1 cellular context compared by ENCODE assay signal in the genomic region with DNA sequence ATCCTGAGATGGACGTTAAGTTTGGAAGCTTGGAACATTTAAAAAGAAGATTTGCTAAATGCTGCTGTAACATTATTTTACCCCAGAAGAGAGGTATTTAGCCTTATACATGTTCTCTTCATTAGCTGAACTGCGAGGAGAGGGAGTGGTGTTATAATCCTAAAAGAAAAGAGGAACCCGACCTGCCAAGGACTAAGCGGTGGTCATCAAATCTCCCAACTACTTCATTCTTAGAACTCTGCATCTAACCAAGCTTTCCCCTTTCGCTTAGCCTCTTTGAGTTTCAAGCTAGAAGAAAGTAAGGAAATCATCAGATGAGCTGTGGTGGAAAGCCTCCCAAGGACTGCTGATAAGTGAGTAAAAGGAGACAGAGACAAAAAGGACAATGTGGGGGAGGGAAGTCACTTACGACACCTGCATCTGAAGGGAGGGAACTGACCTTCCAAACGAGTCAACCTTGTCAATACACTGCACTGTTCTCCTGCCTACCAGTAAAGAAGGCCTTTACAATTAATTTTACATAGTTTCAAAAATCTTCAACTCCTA.
TF ChIP-seq lines count a peak whose summit lies in the region.

No MANE protein-coding gene starts in this region.

TF ChIP-seq in GM23338, 12 proteins besides CTCF, POLR2A, EP300 and RAD21 (continued from another document):
- TF ChIP-seq, protein P1, sequence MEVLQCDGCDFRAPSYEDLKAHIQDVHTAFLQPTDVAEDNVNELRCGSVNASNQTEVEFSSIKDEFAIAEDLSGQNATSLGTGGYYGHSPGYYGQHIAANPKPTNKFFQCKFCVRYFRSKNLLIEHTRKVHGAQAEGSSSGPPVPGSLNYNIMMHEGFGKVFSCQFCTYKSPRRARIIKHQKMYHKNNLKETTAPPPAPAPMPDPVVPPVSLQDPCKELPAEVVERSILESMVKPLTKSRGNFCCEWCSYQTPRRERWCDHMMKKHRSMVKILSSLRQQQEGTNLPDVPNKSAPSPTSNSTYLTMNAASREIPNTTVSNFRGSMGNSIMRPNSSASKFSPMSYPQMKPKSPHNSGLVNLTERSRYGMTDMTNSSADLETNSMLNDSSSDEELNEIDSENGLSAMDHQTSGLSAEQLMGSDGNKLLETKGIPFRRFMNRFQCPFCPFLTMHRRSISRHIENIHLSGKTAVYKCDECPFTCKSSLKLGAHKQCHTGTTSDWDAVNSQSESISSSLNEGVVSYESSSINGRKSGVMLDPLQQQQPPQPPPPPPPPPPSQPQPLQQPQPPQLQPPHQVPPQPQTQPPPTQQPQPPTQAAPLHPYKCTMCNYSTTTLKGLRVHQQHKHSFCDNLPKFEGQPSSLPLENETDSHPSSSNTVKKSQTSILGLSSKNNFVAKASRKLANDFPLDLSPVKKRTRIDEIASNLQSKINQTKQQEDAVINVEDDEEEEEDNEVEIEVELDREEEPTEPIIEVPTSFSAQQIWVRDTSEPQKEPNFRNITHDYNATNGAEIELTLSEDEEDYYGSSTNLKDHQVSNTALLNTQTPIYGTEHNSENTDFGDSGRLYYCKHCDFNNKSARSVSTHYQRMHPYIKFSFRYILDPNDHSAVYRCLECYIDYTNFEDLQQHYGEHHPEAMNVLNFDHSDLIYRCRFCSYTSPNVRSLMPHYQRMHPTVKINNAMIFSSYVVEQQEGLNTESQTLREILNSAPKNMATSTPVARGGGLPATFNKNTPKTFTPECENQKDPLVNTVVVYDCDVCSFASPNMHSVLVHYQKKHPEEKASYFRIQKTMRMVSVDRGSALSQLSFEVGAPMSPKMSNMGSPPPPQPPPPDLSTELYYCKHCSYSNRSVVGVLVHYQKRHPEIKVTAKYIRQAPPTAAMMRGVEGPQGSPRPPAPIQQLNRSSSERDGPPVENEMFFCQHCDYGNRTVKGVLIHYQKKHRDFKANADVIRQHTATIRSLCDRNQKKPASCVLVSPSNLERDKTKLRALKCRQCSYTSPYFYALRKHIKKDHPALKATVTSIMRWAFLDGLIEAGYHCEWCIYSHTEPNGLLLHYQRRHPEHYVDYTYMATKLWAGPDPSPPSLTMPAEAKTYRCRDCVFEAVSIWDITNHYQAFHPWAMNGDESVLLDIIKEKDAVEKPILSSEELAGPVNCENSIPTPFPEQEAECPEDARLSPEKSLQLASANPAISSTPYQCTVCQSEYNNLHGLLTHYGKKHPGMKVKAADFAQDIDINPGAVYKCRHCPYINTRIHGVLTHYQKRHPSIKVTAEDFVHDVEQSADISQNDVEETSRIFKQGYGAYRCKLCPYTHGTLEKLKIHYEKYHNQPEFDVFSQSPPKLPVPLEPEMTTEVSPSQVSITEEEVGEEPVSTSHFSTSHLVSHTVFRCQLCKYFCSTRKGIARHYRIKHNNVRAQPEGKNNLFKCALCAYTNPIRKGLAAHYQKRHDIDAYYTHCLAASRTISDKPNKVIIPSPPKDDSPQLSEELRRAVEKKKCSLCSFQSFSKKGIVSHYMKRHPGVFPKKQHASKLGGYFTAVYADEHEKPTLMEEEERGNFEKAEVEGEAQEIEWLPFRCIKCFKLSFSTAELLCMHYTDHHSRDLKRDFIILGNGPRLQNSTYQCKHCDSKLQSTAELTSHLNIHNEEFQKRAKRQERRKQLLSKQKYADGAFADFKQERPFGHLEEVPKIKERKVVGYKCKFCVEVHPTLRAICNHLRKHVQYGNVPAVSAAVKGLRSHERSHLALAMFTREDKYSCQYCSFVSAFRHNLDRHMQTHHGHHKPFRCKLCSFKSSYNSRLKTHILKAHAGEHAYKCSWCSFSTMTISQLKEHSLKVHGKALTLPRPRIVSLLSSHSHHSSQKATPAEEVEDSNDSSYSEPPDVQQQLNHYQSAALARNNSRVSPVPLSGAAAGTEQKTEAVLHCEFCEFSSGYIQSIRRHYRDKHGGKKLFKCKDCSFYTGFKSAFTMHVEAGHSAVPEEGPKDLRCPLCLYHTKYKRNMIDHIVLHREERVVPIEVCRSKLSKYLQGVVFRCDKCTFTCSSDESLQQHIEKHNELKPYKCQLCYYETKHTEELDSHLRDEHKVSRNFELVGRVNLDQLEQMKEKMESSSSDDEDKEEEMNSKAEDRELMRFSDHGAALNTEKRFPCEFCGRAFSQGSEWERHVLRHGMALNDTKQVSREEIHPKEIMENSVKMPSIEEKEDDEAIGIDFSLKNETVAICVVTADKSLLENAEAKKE (CRISPR knock-in tag; IDR thresholded peaks at IDR 0.05), result no peak
- TF ChIP-seq, protein P2, sequence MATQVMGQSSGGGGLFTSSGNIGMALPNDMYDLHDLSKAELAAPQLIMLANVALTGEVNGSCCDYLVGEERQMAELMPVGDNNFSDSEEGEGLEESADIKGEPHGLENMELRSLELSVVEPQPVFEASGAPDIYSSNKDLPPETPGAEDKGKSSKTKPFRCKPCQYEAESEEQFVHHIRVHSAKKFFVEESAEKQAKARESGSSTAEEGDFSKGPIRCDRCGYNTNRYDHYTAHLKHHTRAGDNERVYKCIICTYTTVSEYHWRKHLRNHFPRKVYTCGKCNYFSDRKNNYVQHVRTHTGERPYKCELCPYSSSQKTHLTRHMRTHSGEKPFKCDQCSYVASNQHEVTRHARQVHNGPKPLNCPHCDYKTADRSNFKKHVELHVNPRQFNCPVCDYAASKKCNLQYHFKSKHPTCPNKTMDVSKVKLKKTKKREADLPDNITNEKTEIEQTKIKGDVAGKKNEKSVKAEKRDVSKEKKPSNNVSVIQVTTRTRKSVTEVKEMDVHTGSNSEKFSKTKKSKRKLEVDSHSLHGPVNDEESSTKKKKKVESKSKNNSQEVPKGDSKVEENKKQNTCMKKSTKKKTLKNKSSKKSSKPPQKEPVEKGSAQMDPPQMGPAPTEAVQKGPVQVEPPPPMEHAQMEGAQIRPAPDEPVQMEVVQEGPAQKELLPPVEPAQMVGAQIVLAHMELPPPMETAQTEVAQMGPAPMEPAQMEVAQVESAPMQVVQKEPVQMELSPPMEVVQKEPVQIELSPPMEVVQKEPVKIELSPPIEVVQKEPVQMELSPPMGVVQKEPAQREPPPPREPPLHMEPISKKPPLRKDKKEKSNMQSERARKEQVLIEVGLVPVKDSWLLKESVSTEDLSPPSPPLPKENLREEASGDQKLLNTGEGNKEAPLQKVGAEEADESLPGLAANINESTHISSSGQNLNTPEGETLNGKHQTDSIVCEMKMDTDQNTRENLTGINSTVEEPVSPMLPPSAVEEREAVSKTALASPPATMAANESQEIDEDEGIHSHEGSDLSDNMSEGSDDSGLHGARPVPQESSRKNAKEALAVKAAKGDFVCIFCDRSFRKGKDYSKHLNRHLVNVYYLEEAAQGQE (IDR thresholded peaks at IDR 0.05; ENCODE audit: unreplicated experiment), result no peak
- TF ChIP-seq STAT1 (IDR thresholded peaks at IDR 0.05; ENCODE audit: unreplicated experiment) (no peak), NANOG (IDR thresholded peaks at IDR 0.05; ENCODE audit: borderline replicate concordance) (no peak), ZNF114 (CRISPR knock-in tag; IDR thresholded peaks at IDR 0.05) (no peak), POLR2AphosphoS5 (IDR thresholded peaks at IDR 0.05; ENCODE audit: low read depth) (no peak), ZNF331 (CRISPR knock-in tag; IDR thresholded peaks at IDR 0.05; ENCODE audit: low read depth) (no peak), CREB1 (CRISPR knock-in tag; IDR thresholded peaks at IDR 0.05; ENCODE audit: low read depth) (no peak), EZH2 (IDR thresholded peaks at IDR 0.05; ENCODE audit: low read depth, unreplicated experiment) (no peak)
- TF ChIP-seq, protein P3, sequence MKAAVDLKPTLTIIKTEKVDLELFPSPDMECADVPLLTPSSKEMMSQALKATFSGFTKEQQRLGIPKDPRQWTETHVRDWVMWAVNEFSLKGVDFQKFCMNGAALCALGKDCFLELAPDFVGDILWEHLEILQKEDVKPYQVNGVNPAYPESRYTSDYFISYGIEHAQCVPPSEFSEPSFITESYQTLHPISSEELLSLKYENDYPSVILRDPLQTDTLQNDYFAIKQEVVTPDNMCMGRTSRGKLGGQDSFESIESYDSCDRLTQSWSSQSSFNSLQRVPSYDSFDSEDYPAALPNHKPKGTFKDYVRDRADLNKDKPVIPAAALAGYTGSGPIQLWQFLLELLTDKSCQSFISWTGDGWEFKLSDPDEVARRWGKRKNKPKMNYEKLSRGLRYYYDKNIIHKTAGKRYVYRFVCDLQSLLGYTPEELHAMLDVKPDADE (IDR thresholded peaks at IDR 0.05), result no peak
